ENCODE assay signal across 1 cellular context in the genomic region with DNA sequence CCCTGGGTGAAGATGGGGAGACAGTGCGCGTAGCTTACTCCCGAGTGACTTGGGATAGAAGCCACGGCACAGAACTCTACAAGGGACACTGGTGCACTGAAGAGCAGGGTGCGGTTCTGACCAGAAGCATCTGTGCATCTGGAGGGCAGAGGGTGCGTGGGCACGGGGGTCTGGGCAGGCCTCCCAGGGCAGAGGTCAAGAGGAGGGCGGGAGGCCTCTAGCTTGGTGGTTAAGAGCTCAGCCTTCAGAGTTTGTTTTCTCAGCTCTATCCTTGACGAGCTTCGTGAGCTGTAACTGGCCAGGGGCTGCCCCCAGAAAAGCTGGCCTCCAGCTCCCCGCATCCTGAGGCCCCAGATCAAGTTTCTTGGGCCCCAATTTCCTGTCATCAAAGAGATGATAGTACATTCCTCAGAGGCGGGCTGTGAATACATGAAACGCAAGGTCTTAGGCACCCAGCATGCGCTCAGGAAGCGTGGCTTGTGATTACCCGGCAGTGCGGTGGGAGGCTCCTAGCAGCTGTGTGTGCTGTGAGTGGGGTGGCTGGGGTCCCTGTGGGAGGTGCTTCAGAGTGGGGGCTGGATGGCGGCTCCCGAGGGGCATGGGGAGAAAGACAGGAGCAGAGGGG.
TF ChIP-seq lines count a peak whose summit lies in the region.

No MANE protein-coding gene starts in this region.

TF ChIP-seq in GM12878, 131 proteins besides CTCF, POLR2A, EP300 and RAD21:
- no peak for TF ChIP-seq RAD51 (IDR thresholded peaks at IDR 0.05)
- peak; percentile 33; the same call in 1 of the 2 replicates for TF ChIP-seq NR2C1 (IDR thresholded peaks at IDR 0.05)
- TF ChIP-seq ZBED1 (IDR thresholded peaks at IDR 0.05; ENCODE audit: borderline replicate concordance) = no peak
- no peak for TF ChIP-seq SIN3A (IDR thresholded peaks at IDR 0.05; ENCODE audit: low read depth, low read length)
- no peak for TF ChIP-seq NBN (IDR thresholded peaks at IDR 0.05)
- TF ChIP-seq EGR1 (IDR thresholded peaks at IDR 0.05; ENCODE audit: borderline replicate concordance in 1 of 2, low read depth in 2 of 2, low read length in 2 of 2) = 0 out of 3 replicates have a peak, but pooled peaks of 1 of the 2 experiments have one; percentile 17
- TF ChIP-seq ZNF274 (IDR thresholded peaks at IDR 0.05; ENCODE audit: insufficient read depth, insufficient read length) = no peak
- TF ChIP-seq, protein P1, sequence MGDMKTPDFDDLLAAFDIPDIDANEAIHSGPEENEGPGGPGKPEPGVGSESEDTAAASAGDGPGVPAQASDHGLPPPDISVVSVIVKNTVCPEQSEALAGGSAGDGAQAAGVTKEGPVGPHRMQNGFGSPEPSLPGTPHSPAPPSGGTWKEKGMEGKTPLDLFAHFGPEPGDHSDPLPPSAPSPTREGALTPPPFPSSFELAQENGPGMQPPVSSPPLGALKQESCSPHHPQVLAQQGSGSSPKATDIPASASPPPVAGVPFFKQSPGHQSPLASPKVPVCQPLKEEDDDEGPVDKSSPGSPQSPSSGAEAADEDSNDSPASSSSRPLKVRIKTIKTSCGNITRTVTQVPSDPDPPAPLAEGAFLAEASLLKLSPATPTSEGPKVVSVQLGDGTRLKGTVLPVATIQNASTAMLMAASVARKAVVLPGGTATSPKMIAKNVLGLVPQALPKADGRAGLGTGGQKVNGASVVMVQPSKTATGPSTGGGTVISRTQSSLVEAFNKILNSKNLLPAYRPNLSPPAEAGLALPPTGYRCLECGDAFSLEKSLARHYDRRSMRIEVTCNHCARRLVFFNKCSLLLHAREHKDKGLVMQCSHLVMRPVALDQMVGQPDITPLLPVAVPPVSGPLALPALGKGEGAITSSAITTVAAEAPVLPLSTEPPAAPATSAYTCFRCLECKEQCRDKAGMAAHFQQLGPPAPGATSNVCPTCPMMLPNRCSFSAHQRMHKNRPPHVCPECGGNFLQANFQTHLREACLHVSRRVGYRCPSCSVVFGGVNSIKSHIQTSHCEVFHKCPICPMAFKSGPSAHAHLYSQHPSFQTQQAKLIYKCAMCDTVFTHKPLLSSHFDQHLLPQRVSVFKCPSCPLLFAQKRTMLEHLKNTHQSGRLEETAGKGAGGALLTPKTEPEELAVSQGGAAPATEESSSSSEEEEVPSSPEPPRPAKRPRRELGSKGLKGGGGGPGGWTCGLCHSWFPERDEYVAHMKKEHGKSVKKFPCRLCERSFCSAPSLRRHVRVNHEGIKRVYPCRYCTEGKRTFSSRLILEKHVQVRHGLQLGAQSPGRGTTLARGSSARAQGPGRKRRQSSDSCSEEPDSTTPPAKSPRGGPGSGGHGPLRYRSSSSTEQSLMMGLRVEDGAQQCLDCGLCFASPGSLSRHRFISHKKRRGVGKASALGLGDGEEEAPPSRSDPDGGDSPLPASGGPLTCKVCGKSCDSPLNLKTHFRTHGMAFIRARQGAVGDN (IDR thresholded peaks at IDR 0.05) = 0 out of 2 replicates have a peak, but pooled peaks have one; percentile 21
- TF ChIP-seq ZNF24 (IDR thresholded peaks at IDR 0.05) = peak; percentile 68
- TF ChIP-seq, protein P2, sequence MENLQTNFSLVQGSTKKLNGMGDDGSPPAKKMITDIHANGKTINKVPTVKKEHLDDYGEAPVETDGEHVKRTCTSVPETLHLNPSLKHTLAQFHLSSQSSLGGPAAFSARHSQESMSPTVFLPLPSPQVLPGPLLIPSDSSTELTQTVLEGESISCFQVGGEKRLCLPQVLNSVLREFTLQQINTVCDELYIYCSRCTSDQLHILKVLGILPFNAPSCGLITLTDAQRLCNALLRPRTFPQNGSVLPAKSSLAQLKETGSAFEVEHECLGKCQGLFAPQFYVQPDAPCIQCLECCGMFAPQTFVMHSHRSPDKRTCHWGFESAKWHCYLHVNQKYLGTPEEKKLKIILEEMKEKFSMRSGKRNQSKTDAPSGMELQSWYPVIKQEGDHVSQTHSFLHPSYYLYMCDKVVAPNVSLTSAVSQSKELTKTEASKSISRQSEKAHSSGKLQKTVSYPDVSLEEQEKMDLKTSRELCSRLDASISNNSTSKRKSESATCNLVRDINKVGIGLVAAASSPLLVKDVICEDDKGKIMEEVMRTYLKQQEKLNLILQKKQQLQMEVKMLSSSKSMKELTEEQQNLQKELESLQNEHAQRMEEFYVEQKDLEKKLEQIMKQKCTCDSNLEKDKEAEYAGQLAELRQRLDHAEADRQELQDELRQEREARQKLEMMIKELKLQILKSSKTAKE (IDR thresholded peaks at IDR 0.05; ENCODE audit: low read depth, poor library complexity, severe bottlenecking) = no peak
- TF ChIP-seq NR2F1 (conservative IDR thresholded peaks at IDR 0.05) = peak; percentile 78
